In the genomic region with DNA sequence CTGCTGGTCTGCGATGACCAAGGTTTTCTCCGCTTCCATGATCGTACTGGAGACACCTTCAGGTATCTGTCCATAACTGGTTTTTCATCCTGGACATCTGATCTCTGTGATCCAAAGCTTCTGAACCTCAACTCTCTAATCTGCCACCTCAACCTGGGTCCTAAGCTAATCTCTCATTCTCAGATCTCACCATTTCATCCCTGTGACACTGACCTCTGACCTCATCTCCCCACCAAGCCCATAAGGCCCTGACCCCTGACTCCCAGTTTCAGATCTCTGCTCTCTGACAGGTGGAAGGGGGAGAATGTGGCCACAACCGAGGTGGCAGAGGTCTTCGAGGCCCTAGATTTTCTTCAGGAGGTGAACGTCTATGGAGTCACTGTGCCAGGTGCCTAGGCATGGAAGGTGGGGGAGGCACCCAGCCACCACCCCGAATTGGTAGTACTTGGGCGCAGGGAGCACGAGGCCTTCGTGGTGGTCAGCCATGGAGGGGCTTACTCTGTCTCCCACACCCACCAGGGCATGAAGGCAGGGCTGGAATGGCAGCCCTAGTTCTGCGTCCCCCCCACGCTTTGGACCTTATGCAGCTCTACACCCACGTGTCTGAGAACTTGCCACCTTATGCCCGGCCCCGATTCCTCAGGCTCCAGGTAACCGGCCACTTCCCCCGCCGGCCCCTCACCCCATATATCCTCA, we compare ENCODE assay signal across 17 cellular contexts. TPM values are rescaled to one million over a fixed set of nuclear protein-coding genes. Genes with fewer than 3 reads are reported as not detected.
DNase-seq lines count a peak whose midpoint lies in the region; ATAC-seq and TF ChIP-seq lines count a peak whose summit lies in the region.
"Had no signal": no experiment of that assay in that cellular context is flagged by ENCODE, and none has a peak within 500 bp of the region (broad histone marks: within the 10 kb centered on the region; RNA-seq: fewer than 3 reads in every experiment).

No MANE protein-coding gene starts in this region.

- H3K27me3 ChIP-seq in thoracic aorta (replicated peaks; ENCODE audit: insufficient read depth) (no peaks in the 10 kb centered on the region), ovary (no peaks in the 10 kb centered on the region), Karpas-422 (ENCODE audit: low read length) (no peaks in the 10 kb centered on the region)
- H3K27me3 ChIP-seq: MG63 had no signal

- H3K4me1 ChIP-seq in HEK293 (ENCODE audit: control insufficient read depth, insufficient read depth, low read length) (peaks cover 8% of the 10 kb centered on the region), thoracic aorta (ENCODE audit: control insufficient read depth in 1 of 2, low read depth in 2 of 2) (peaks cover 38 to 72% of the 10 kb centered on the region in 2 donors), ovary (ENCODE audit: insufficient read depth) (peaks cover 10% of the 10 kb centered on the region), Karpas-422 (ENCODE audit: low read length) (peaks cover 35% of the 10 kb centered on the region)

- peaks cover 8% of the 10 kb centered on the region for H3K36me3 Mint-ChIP-seq in central memory CD8-positive, alpha-beta T cell (ENCODE audit: insufficient read depth)
- H3K36me3 Mint-ChIP-seq in nephron (ENCODE audit: low read depth) = peaks cover 7% of the 10 kb centered on the region

- CTCF ChIA-PET in HEK293 (lab: Yijun Ruan, JAX) = interaction anchor here (0.8 kb wide), 1 partner anchor 18 kb away, joined by 3 read pairs; no protein-coding TSS in a partner anchor

- H3K4me3 ChIP-seq in HEK293 (ENCODE audit: low read depth, low read length) (no peak overlapping the region), thoracic aorta (no peak overlapping the region), ovary (no peak overlapping the region), Karpas-422 (ENCODE audit: low read length) (no peak overlapping the region)
- H3K4me3 ChIP-seq: MG63 had no signal

- no peak overlapping the region for H3K4me3 Mint-ChIP-seq in central memory CD8-positive, alpha-beta T cell
- H3K4me3 Mint-ChIP-seq in nephron = peak overlapping the region; percentile 3 to 36 (median 17)
- H3K4me3 Mint-ChIP-seq: CD8-positive, alpha-beta T cell had no signal

- peaks cover 34% of the 10 kb centered on the region for H3K4me1 Mint-ChIP-seq in central memory CD8-positive, alpha-beta T cell
- peaks cover 22% of the 10 kb centered on the region for H3K4me1 Mint-ChIP-seq in nephron

- H2AFZ ChIP-seq in Karpas-422 (ENCODE audit: low read length) = no peak overlapping the region

- no peak for ATAC-seq in central memory CD8-positive, alpha-beta T cell (replicated peaks; ENCODE audit: extremely low read depth, poor library complexity, severe bottlenecking)
- no peak for ATAC-seq in thoracic aorta (ENCODE audit: insufficient number of reproducible peaks, low FRiP score, low read depth)
- no peak for ATAC-seq in HG03469 (IDR thresholded peaks at IDR 0.05; ENCODE audit: unreplicated experiment)
- ATAC-seq: CD8-positive, alpha-beta T cell; HCT116 had no signal

- WGBS in ovary, 3 donors = 88 to 90% (median 90%) methylated on average over 18 of the region's 18 CpGs

- no peak for TF ChIP-seq EP300 in ovary (IDR thresholded peaks at IDR 0.05)

- no peak for TF ChIP-seq CTCF in HEK293 (tag by site-specific recombination; IDR thresholded peaks at IDR 0.05)
- TF ChIP-seq CTCF in nephron (IDR thresholded peaks at IDR 0.05; ENCODE audit: unreplicated experiment in 3 of 3) = no peak
- no peak for TF ChIP-seq CTCF in thoracic aorta (IDR thresholded peaks at IDR 0.05)
- no peak for TF ChIP-seq CTCF in ovary (IDR thresholded peaks at IDR 0.05)

- H3K36me3 ChIP-seq in HEK293 (ENCODE audit: control insufficient read depth in 2 of 2, insufficient read depth in 1 of 2, low read length in 2 of 2) (peaks cover 0 to 12% of the 10 kb centered on the region in 2 experiments; a peak in 1 of 3 replicates), thoracic aorta (no peaks in the 10 kb centered on the region), ovary (no peaks in the 10 kb centered on the region), Karpas-422 (ENCODE audit: insufficient read depth, low read length) (no peaks in the 10 kb centered on the region)

- no peaks in the 10 kb centered on the region for H4K20me1 ChIP-seq in Karpas-422 (ENCODE audit: insufficient read depth, low read depth, low read length)

- intact Hi-C loops in ovary (cut with DNase I) = loop anchor here in 2 of 4 donors (10.0 kb wide), 2 partner anchors 204 to 264 kb away; no protein-coding TSS in a partner anchor

- POLR2A ChIA-PET in HEK293 (lab: Yijun Ruan, JAX) = no interaction called here

- no peak for TF ChIP-seq POLR2A in ovary (IDR thresholded peaks at IDR 0.05)

- H3K9me2 ChIP-seq in Karpas-422 (replicated peaks; ENCODE audit: insufficient read depth, low read length) = no peaks in the 10 kb centered on the region

- H3K9me3 ChIP-seq in HEK293 (ENCODE audit: control insufficient read depth, insufficient read depth, low read depth, low read length) (no peaks in the 10 kb centered on the region), thoracic aorta (no peaks in the 10 kb centered on the region), ovary (no peaks in the 10 kb centered on the region), Karpas-422 (ENCODE audit: low read length) (no peaks in the 10 kb centered on the region)
- H3K9me3 ChIP-seq: MG63 had no signal

- no peak for DNase-seq in central memory CD8-positive, alpha-beta T cell (ENCODE audit: low spot score in 2 of 2)
- DNase-seq in thoracic aorta (ENCODE audit: low spot score) (no peak), ovary (no peak), Karpas-422 (no peak), NCI-H2081 treated with DMSO at 0.1 percent for 48 hours (lab: John Stamatoyannopoulos, UW) (no peak)
- DNase-seq: CD8-positive, alpha-beta T cell; GF-D8; MG63; NCI-H1105 treated with DMSO at 0.1 percent for 48 hours; NCI-H187; NCI-H82; SHP77 treated with DMSO at 0.1 percent for 48 hours had no signal

- H3K27ac ChIP-seq in HEK293 (ENCODE audit: extremely low read depth, low read depth, low read length) (no peak overlapping the region), thoracic aorta (peak overlapping the region; percentile 46 to 83), ovary (no peak overlapping the region), Karpas-422 (ENCODE audit: low read length) (no peak overlapping the region)
- H3K27ac ChIP-seq: KMS-11 had no signal

- no peak overlapping the region for H3K4me2 ChIP-seq in Karpas-422 (ENCODE audit: low read depth, low read length, poor library complexity, severe bottlenecking)
- H3K4me2 ChIP-seq: KMS-11 had no signal

- no peak overlapping the region for H3K9ac ChIP-seq in Karpas-422 (ENCODE audit: low read length)
- H3K9ac ChIP-seq: KMS-11 had no signal

- H3K9me3 Mint-ChIP-seq in central memory CD8-positive, alpha-beta T cell = no peaks in the 10 kb centered on the region
- H3K9me3 Mint-ChIP-seq in nephron = no peaks in the 10 kb centered on the region
- H3K9me3 Mint-ChIP-seq: CD8-positive, alpha-beta T cell had no signal

- no peaks in the 10 kb centered on the region for H3K79me2 ChIP-seq in Karpas-422 (ENCODE audit: low read length)

- peak overlapping the region; percentile 52 for H3K27ac Mint-ChIP-seq in central memory CD8-positive, alpha-beta T cell (ENCODE audit: low read depth)
- peak overlapping the region in 1 of 3 experiments; percentile 23 for H3K27ac Mint-ChIP-seq in nephron

- H3K27me3 Mint-ChIP-seq in central memory CD8-positive, alpha-beta T cell = no peaks in the 10 kb centered on the region
- H3K27me3 Mint-ChIP-seq in nephron (ENCODE audit: low read depth) = peaks cover 10% of the 10 kb centered on the region

TF ChIP-seq in HEK293, 187 proteins besides CTCF, POLR2A, EP300 and RAD21:
- TF ChIP-seq BCL11B (tag by site-specific recombination; IDR thresholded peaks at IDR 0.05; ENCODE audit: low read depth) (0 out of 2 replicates have a peak, but pooled peaks have one; percentile 44), ZFP69B (tag by site-specific recombination; IDR thresholded peaks at IDR 0.05) (no peak), ZNF350 (tag by site-specific recombination; IDR thresholded peaks at IDR 0.05) (no peak), GLI2 (tag by site-specific recombination; IDR thresholded peaks at IDR 0.05; ENCODE audit: borderline replicate concordance, low read depth) (no peak)

RNA-seq across cellular contexts. Expression of gene SLC27A3, which starts 3.8 kb away (rescaled TPM):
- 100 to 1,000 TPM in 1 of 2 donors, 10 to 100 TPM in 1; 71.7 to 116 TPM for total RNA-seq in thoracic aorta
- 10 to 100 TPM in 6 of 7 donors, 1 to 10 TPM in 1; 9.5 to 50.9 (median 31.1) TPM for total RNA-seq in ovary
- polyA plus RNA-seq in ovary = 10 to 100 TPM; 23.2 to 31.5 TPM
- total RNA-seq in Karpas-422 (2014; rRNA removed; shearing (Covaris generic); ENCODE audit: low replicate concordance) = 4.4 and 18.1 TPM in 2 replicates

RNA-seq across cellular contexts. Expression of gene INTS3, which starts 51.1 kb away (rescaled TPM):
- 10 to 100 TPM; 63.8 to 68.8 TPM for total RNA-seq in thoracic aorta
- total RNA-seq in ovary = 10 to 100 TPM; 49.5 to 74.4 (median 58.6) TPM
- 10 to 100 TPM; 41.6 to 54.5 TPM for polyA plus RNA-seq in ovary
- total RNA-seq in Karpas-422 (2014; rRNA removed; shearing (Covaris generic); ENCODE audit: low replicate concordance) = 36.3 and 65.4 TPM in 2 replicates

Comparison
In these comparisons a context has a peak if more than half of its experiments do, and no peak if none do; other contexts are left out.
1. H3K27ac ChIP-seq: peak in thoracic aorta (2 of 2); none in HEK293 (single experiment), ovary (0 of 2) and Karpas-422 (single experiment).